In the genomic region with DNA sequence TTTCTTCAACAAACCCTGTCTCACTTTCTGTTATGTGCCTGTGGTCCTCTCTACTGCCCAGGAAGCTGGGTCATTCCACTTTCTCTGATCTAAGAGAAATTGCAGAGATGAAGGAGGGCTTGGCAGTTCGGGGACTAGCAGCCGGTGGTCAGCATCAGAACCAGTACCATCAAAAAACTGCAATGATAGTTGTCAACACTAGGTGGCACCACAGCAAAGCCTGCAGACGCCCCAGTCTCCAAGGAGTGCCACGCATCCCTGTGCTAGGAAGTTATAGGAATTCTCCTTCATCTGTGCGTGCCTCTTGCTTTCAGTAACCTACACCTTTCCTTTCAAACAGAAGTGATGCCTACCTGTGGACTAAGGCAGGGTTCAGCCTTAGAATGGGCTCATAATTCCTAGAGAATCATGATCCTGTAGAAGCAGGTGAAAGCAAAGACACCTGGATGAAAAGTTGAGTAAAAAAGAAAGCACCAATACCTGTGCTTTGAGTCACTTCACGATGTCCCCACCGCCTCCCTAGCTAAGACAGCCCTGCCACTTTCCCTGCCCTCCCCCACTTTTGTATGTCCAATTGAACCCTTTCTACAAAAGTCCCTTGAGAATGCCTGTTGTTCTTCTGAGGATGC, we compare ENCODE assay signal across 9 cellular contexts.
A peak's percentile ranks its signal among the peaks of the same experiment; 100 is the strongest.
DNase-seq lines count a peak whose midpoint lies in the region; ATAC-seq, FAIRE-seq and TF ChIP-seq lines count a peak whose summit lies in the region.
"Had no signal": no experiment of that assay in that cellular context is flagged by ENCODE, and none has a peak within 500 bp of the region (broad histone marks: within the 10 kb centered on the region; RNA-seq: fewer than 3 reads in every experiment).

No MANE protein-coding gene starts in this region.

- POLR2A ChIA-PET in Panc1 (lab: Charles Lee), result no interaction called here
- POLR2A ChIA-PET in HepG2 (lab: Yijun Ruan, JAX), result no interaction called here

- BruUV-seq in Panc1 (replicated peaks; lab: Mats Ljungman, UMichigan), result no TSS peak
- no TSS peak for BruUV-seq in HepG2 (replicated peaks; lab: Mats Ljungman, UMichigan)

- H4K20me1 ChIP-seq in HepG2 (ENCODE audit: insufficient read depth, low read length), result no peaks in the 10 kb centered on the region
- H4K20me1 ChIP-seq: BLaER1 treated with 17β-estradiol and CSF1 and Interleukin-3, amounts not matched to agents 10 nM and 100 nM had no signal

- no peaks in the 10 kb centered on the region for H3K79me2 ChIP-seq in HepG2 (ENCODE audit: insufficient read depth, low read length)

- H3K4me1 ChIP-seq in Panc1 (ENCODE audit: control insufficient read depth, insufficient read depth, low read length), result no peaks in the 10 kb centered on the region; the same call in 1 of the 2 replicates
- no peaks in the 10 kb centered on the region for H3K4me1 ChIP-seq in HepG2 (ENCODE audit: insufficient read depth, low read length)
- no peaks in the 10 kb centered on the region for H3K4me1 ChIP-seq in testis
- H3K4me1 ChIP-seq: BLaER1 treated with 17β-estradiol and CSF1 and Interleukin-3, amounts not matched to agents 10 nM and 100 nM had no signal

- intact Hi-C loops in Panc1 (cut with micrococcal nuclease; ENCODE audit: unreplicated experiment), result loop anchor here (10.0 kb wide), 1 partner anchor 541 kb away; the partner anchor contains the start of gene APP
- intact Hi-C loops in HepG2 (cut with micrococcal nuclease; ENCODE audit: unreplicated experiment), result loop anchor here (2.0 to 5.0 kb wide), 2 partner anchors 833 to 986 kb away; no protein-coding TSS in a partner anchor
- intact Hi-C loops in testis (cut with DNase I; ENCODE audit: low total_unique reads), result loop anchor here (10.0 kb wide), 1 partner anchor 831 kb away; no protein-coding TSS in a partner anchor

- H3K27me3 ChIP-seq in Panc1 (ENCODE audit: control insufficient read depth, insufficient read depth, low read length) (no peaks in the 10 kb centered on the region), HepG2 (ENCODE audit: control insufficient read depth in 1 of 2, insufficient read depth in 2 of 2, low read length in 2 of 2) (no peaks in the 10 kb centered on the region), testis (no peaks in the 10 kb centered on the region)
- H3K27me3 ChIP-seq: BLaER1 treated with 17β-estradiol and CSF1 and Interleukin-3, amounts not matched to agents 10 nM and 100 nM had no signal

- peak; percentile 77 for TF ChIP-seq CTCF in Panc1 (IDR thresholded peaks at IDR 0.05)
- TF ChIP-seq CTCF in HepG2 (CRISPR knock-in tag; IDR thresholded peaks at IDR 0.05), result peak; percentile 54
- TF ChIP-seq CTCF in testis (IDR thresholded peaks at IDR 0.05), result peak; percentile 45 to 80 (median 63)

- H3K36me3 ChIP-seq in Panc1 (ENCODE audit: control insufficient read depth, insufficient read depth, low read length) (no peaks in the 10 kb centered on the region; the same call in 1 of the 2 replicates), HepG2 (replicated peaks in 1 of 2; ENCODE audit: control insufficient read depth in 1 of 2, insufficient read depth in 2 of 2, low read length in 2 of 2) (no peaks in the 10 kb centered on the region), testis (ENCODE audit: low read depth, missing control alignments) (no peaks in the 10 kb centered on the region)
- H3K36me3 ChIP-seq: BLaER1 treated with 17β-estradiol and CSF1 and Interleukin-3, amounts not matched to agents 10 nM and 100 nM had no signal

- in situ Hi-C loops in Panc1 (cut with HindIII; ENCODE audit: low pct_unique_long_range_greater_than_20kb, low sequenced_read_pairs), result no loop called here
- in situ Hi-C loops in HepG2 (cut with HindIII; ENCODE audit: extremely low pct_ligation_motif_present, low pct_unique_long_range_greater_than_20kb), result loop anchor here (10.0 kb wide), 1 partner anchor 1111 kb away; the partner anchor contains the start of gene MRPL39

- TF ChIP-seq EP300 in HepG2 (IDR thresholded peaks at IDR 0.05; ENCODE audit: low read depth in 2 of 2, low read length in 2 of 2) (no peak), HepG2 (CRISPR knock-in tag; IDR thresholded peaks at IDR 0.05; ENCODE audit: borderline replicate concordance) (no peak)

- FAIRE-seq in HepG2 (lab: Jason Lieb, UNC), result peak; percentile 8

- ATAC-seq in HG02884 (IDR thresholded peaks at IDR 0.05; ENCODE audit: unreplicated experiment) (peak; percentile 69), Panc1 (peak; percentile 74; the same call in 1 of the 2 replicates), HepG2 (peak; percentile 88)

- WGBS in HepG2 (ENCODE audit: low lambda C conversion rate), result 5% methylated on average over 7 of the region's 7 CpGs
- 12 to 23% methylated on average over 7 of the region's 7 CpGs for WGBS in testis, 2 donors

- H3K9ac ChIP-seq in HepG2 (ENCODE audit: insufficient read depth, low read depth, low read length), result no peak overlapping the region
- H3K9ac ChIP-seq: BLaER1 treated with 17β-estradiol and CSF1 and Interleukin-3, amounts not matched to agents 10 nM and 100 nM had no signal

- DNase-seq in DMS79 treated with DMSO at 0.1 percent for 48 hours (lab: John Stamatoyannopoulos, UW) (peak; percentile 2), DMS79 (lab: John Stamatoyannopoulos, UW) (no peak), Panc1 (ENCODE audit: low read depth, low spot score) (no peak), dedifferentiated amniotic fluid mesenchymal stem cell (ENCODE audit: extremely low spot score) (peak; percentile 76), HepG2 (ENCODE audit: low spot score) (peak; percentile 6), testis (peak; percentile 76), KG1 (lab: John Stamatoyannopoulos, UW) (no peak)

- no peak for TF ChIP-seq RAD21 in HepG2 (CRISPR knock-in tag; IDR thresholded peaks at IDR 0.05)

- H3K9me3 ChIP-seq in Panc1 (ENCODE audit: control insufficient read depth, insufficient read depth, low read depth, low read length) (no peaks in the 10 kb centered on the region), HepG2 (ENCODE audit: low read length) (0 out of 2 replicates have a peak, but pooled peaks cover 4% of the 10 kb centered on the region), testis (no peaks in the 10 kb centered on the region)
- H3K9me3 ChIP-seq: BLaER1 treated with 17β-estradiol and CSF1 and Interleukin-3, amounts not matched to agents 10 nM and 100 nM had no signal

- CTCF ChIA-PET in Panc1 (lab: Charles Lee), result no interaction called here
- CTCF ChIA-PET in HepG2 (lab: Yijun Ruan, JAX; ENCODE audit: low intra/inter-chr PET ratio, low total read pairs), result no interaction called here

- H3K4me3 ChIP-seq in Panc1 (ENCODE audit: low read depth in 2 of 2, low read length in 2 of 2) (no peak overlapping the region), HepG2 (replicated peaks in 1 of 3; ENCODE audit: insufficient read depth in 1 of 3, low read depth in 2 of 3, low read length in 3 of 3) (no peak overlapping the region), testis (no peak overlapping the region)
- H3K4me3 ChIP-seq: BLaER1 treated with 17β-estradiol and CSF1 and Interleukin-3, amounts not matched to agents 10 nM and 100 nM had no signal

- no peak overlapping the region for H3K4me2 ChIP-seq in HepG2 (ENCODE audit: low read depth, low read length)
- H3K4me2 ChIP-seq: BLaER1 treated with 17β-estradiol and CSF1 and Interleukin-3, amounts not matched to agents 10 nM and 100 nM had no signal

- TF ChIP-seq POLR2A in HepG2 (IDR thresholded peaks at IDR 0.05; ENCODE audit: insufficient read depth in 1 of 2, low read depth in 2 of 2, low read length in 2 of 2) (no peak), testis (IDR thresholded peaks at IDR 0.05) (no peak)

- H3K27ac ChIP-seq in Panc1 (ENCODE audit: low read length) (no peak overlapping the region), HepG2 (ENCODE audit: extremely low read length, insufficient read depth, low read length) (no peak overlapping the region), testis (no peak overlapping the region)
- H3K27ac ChIP-seq: BLaER1 treated with 17β-estradiol and CSF1 and Interleukin-3, amounts not matched to agents 10 nM and 100 nM had no signal

- no peak overlapping the region for H2AFZ ChIP-seq in HepG2 (ENCODE audit: low read length)

TF ChIP-seq in HepG2, 621 proteins besides CTCF, POLR2A, EP300 and RAD21:
- no peak for TF ChIP-seq RNF2 (conservative IDR thresholded peaks at IDR 0.05; ENCODE audit: low read depth)
- no peak for TF ChIP-seq MYPOP (CRISPR knock-in tag; IDR thresholded peaks at IDR 0.05)
- peak; percentile 7; the same call in 1 of the 2 replicates for TF ChIP-seq SMC3 (IDR thresholded peaks at IDR 0.05; ENCODE audit: low read length)
TF ChIP-seq in HepG2: peak in this region for 1.

Comparison
In these comparisons a context has a peak if more than half of its experiments do, and no peak if none do; other contexts are left out.
1. DNase-seq: peak in DMS79 treated with DMSO at 0.1 percent for 48 hours (single experiment), dedifferentiated amniotic fluid mesenchymal stem cell (single experiment), HepG2 (single experiment) and testis (single experiment); none in DMS79 (single experiment), Panc1 (single experiment) and KG1 (single experiment).
2. Peak in every context shown above with its lines, with median percentiles within 50 percentile points of each other: ATAC-seq and CTCF ChIP-seq.